9 cellular contexts compared by ENCODE assay signal in genomic region chr6:108805611-108806181, GRCh38.
A peak's percentile ranks its signal among the peaks of the same experiment; 100 is the strongest.
DNase-seq lines count a peak whose midpoint lies in the region; ATAC-seq and TF ChIP-seq lines count a peak whose summit lies in the region.
"Had no signal": no experiment of that assay in that cellular context is flagged by ENCODE, and none has a peak within 500 bp of the region (broad histone marks: within the 10 kb centered on the region; RNA-seq: fewer than 3 reads in every experiment).

No MANE protein-coding gene starts in this region.

- ATAC-seq in HG02798 (IDR thresholded peaks at IDR 0.05; ENCODE audit: poor library complexity, unreplicated experiment) = peak; percentile 79

- peaks cover 29% of the 10 kb centered on the region for H3K4me1 Mint-ChIP-seq in nephron progenitor cell

- H3K27ac Mint-ChIP-seq in nephron progenitor cell = peak overlapping the region; percentile 95

- H3K9me3 Mint-ChIP-seq in nephron progenitor cell = no peaks in the 10 kb centered on the region

- no peaks in the 10 kb centered on the region for H3K36me3 Mint-ChIP-seq in nephron progenitor cell (ENCODE audit: low read depth)

- H3K4me3 Mint-ChIP-seq in nephron progenitor cell = peak overlapping the region; percentile 43

- TF ChIP-seq CTCF in nephron progenitor cell (IDR thresholded peaks at IDR 0.05) = no peak

- H3K27me3 Mint-ChIP-seq in nephron progenitor cell (ENCODE audit: low read depth, poor library complexity) = peaks cover 10% of the 10 kb centered on the region

- DNase-seq in DMS 273 (lab: John Stamatoyannopoulos, UW; ENCODE audit: unreplicated experiment) (peak; percentile 36), DMS 273 treated with DMSO at 0.1 percent for 48 hours (lab: John Stamatoyannopoulos, UW) (no peak), NCI-H69 (lab: John Stamatoyannopoulos, UW) (peak; percentile 28), nephron progenitor cell (peak; percentile 45), NCI-H345 treated with DMSO at 0.1 percent for 48 hours (lab: John Stamatoyannopoulos, UW; ENCODE audit: unreplicated experiment) (no peak)
- DNase-seq in activated effector memory CD4-positive, alpha-beta T cell treated with Interleukin-2 at 50 U/mL for 16 hours = no peak
- DNase-seq in activated naive CD4-positive, alpha-beta T cell treated with Interleukin-2 at 50 U/mL for 16 hours = no peak
- DNase-seq: NCI-H187 had no signal

Comparison
In these comparisons a context has a peak if more than half of its experiments do, and no peak if none do; other contexts are left out.
1. DNase-seq: peak in DMS 273 (single experiment), NCI-H69 (single experiment) and nephron progenitor cell (single experiment); none in DMS 273 treated with DMSO at 0.1 percent for 48 hours (single experiment), activated effector memory CD4-positive, alpha-beta T cell treated with Interleukin-2 at 50 U/mL for 16 hours (single experiment), activated naive CD4-positive, alpha-beta T cell treated with Interleukin-2 at 50 U/mL for 16 hours (single experiment) and NCI-H345 treated with DMSO at 0.1 percent for 48 hours (single experiment).